ENCODE assay signal across 1 cellular context in the genomic region with DNA sequence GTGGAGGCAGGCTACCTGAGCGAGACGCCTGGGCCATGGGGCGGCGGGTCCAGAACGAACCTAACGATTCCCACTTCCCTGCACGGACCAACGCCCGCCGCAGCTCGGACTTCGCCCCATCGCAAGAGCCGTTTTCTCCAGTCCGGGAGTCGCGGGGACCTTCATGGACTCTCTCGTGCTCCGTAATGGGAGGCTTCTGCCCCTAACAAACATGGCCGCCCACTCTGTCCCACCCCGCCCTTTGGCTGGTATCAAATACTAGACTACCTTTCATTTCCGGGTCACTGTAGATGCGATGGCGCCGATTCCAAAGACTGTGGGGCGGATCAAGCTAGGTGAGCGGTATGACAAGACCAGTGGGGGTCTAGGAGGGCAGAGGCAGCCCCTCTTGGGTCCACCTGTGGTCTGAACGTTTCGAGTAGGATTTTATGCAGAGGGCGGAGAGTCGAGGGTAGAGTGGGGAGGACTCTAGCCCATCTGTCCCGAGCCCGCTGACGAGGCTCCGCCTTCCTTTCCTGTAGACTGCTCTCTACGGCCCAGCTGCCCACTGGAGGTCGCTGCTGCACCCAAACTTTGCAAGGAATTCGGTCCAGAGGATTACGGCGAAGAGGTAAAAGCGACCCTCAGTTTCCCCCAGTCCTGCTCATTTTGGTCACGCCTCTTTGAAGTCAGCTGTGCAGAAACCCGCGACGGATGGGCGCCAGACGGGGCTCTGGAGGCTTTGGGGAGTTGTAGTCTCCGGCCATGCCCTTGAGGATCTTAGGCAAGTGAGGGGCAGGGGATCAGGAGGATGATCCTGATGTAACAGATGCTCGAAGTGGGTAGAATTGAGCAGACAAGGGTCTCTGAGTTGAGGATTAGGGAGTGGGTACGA.
TF ChIP-seq lines count a peak whose summit lies in the region.

A gene with protein sequence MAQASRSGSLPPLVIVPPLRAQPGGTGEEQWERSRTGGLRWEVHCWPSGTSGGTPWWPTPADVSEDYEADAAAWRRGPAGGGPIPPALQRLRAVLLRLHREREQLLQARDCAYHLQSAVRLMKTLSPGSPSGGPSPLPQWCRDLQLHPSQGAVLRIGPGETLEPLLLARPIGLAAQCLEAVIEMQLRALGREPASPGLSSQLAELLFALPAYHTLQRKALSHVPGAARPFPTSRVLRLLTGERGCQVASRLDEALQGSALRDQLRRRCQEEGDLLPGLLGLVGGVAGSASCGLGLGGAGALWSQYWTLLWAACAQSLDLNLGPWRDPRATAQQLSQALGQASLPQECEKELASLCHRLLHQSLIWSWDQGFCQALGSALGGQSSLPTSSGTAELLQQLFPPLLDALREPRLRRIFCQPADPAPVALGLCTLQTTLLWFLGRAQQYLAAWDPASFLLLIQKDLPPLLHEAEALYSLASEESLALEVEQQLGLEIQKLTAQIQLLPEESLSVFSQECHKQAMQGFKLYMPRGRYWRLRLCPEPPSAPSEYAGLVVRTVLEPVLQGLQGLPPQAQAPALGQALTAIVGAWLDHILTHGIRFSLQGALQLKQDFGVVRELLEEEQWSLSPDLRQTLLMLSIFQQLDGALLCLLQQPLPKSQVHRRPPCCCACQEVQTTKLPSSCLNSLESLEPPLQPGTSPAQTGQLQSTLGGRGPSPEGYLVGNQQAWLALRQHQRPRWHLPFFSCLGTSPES (minus strand): TSS at position 198 of the 874 bp plus-strand sequence. CDS start 161 bp downstream, at position 37.
A gene (plus strand): TSS at position 281 of the 874 bp plus-strand sequence. CDS start 15 bp downstream, at position 296.

TF ChIP-seq in K562, 482 proteins besides CTCF, POLR2A, EP300 and RAD21 (continued from another document and continues in another):
- TF ChIP-seq POLR2B (IDR thresholded peaks at IDR 0.05; ENCODE audit: low read depth, partially characterized antibody) (peak; percentile 72), ZFX (CRISPR knock-in tag; IDR thresholded peaks at IDR 0.05) (peak; percentile 82), NBN (IDR thresholded peaks at IDR 0.05; ENCODE audit: low read depth) (peak; percentile 59; the same call in 1 of the 2 replicates), HCFC1 (IDR thresholded peaks at IDR 0.05; ENCODE audit: low read depth, low read length) (peak; percentile 89), POLR2AphosphoS2 (IDR thresholded peaks at IDR 0.05; ENCODE audit: low read length) (peak; percentile 80; the same call in 1 of the 2 replicates), KLF16 (IDR thresholded peaks at IDR 0.05) (peak; percentile 64; the same call in 1 of the 2 replicates), ATF1 (CRISPR knock-in tag; IDR thresholded peaks at IDR 0.05) (no peak), ATF1 (tag; IDR thresholded peaks at IDR 0.05) (peak; percentile 82), HMGN3 (IDR thresholded peaks at IDR 0.05; ENCODE audit: borderline replicate concordance, extremely low read depth, insufficient read length, low read depth, low read length) (peak; percentile 54), TOE1 (IDR thresholded peaks at IDR 0.05; ENCODE audit: borderline replicate concordance) (peak; percentile 83), TOE1 (CRISPR knock-in tag; IDR thresholded peaks at IDR 0.05; ENCODE audit: borderline replicate concordance, low read depth) (no peak)
- TF ChIP-seq, protein P1, sequence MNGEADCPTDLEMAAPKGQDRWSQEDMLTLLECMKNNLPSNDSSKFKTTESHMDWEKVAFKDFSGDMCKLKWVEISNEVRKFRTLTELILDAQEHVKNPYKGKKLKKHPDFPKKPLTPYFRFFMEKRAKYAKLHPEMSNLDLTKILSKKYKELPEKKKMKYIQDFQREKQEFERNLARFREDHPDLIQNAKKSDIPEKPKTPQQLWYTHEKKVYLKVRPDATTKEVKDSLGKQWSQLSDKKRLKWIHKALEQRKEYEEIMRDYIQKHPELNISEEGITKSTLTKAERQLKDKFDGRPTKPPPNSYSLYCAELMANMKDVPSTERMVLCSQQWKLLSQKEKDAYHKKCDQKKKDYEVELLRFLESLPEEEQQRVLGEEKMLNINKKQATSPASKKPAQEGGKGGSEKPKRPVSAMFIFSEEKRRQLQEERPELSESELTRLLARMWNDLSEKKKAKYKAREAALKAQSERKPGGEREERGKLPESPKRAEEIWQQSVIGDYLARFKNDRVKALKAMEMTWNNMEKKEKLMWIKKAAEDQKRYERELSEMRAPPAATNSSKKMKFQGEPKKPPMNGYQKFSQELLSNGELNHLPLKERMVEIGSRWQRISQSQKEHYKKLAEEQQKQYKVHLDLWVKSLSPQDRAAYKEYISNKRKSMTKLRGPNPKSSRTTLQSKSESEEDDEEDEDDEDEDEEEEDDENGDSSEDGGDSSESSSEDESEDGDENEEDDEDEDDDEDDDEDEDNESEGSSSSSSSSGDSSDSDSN (IDR thresholded peaks at IDR 0.05; ENCODE audit: borderline replicate concordance in 1 of 2, low read depth in 2 of 2, low read length in 2 of 2) = peak in 1 of 2 experiments; percentile 45; a peak in 2 of 4 replicates
- TF ChIP-seq, protein P2, sequence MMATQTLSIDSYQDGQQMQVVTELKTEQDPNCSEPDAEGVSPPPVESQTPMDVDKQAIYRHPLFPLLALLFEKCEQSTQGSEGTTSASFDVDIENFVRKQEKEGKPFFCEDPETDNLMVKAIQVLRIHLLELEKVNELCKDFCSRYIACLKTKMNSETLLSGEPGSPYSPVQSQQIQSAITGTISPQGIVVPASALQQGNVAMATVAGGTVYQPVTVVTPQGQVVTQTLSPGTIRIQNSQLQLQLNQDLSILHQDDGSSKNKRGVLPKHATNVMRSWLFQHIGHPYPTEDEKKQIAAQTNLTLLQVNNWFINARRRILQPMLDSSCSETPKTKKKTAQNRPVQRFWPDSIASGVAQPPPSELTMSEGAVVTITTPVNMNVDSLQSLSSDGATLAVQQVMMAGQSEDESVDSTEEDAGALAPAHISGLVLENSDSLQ (IDR thresholded peaks at IDR 0.05) = peak; percentile 40
- TF ChIP-seq, protein P3, sequence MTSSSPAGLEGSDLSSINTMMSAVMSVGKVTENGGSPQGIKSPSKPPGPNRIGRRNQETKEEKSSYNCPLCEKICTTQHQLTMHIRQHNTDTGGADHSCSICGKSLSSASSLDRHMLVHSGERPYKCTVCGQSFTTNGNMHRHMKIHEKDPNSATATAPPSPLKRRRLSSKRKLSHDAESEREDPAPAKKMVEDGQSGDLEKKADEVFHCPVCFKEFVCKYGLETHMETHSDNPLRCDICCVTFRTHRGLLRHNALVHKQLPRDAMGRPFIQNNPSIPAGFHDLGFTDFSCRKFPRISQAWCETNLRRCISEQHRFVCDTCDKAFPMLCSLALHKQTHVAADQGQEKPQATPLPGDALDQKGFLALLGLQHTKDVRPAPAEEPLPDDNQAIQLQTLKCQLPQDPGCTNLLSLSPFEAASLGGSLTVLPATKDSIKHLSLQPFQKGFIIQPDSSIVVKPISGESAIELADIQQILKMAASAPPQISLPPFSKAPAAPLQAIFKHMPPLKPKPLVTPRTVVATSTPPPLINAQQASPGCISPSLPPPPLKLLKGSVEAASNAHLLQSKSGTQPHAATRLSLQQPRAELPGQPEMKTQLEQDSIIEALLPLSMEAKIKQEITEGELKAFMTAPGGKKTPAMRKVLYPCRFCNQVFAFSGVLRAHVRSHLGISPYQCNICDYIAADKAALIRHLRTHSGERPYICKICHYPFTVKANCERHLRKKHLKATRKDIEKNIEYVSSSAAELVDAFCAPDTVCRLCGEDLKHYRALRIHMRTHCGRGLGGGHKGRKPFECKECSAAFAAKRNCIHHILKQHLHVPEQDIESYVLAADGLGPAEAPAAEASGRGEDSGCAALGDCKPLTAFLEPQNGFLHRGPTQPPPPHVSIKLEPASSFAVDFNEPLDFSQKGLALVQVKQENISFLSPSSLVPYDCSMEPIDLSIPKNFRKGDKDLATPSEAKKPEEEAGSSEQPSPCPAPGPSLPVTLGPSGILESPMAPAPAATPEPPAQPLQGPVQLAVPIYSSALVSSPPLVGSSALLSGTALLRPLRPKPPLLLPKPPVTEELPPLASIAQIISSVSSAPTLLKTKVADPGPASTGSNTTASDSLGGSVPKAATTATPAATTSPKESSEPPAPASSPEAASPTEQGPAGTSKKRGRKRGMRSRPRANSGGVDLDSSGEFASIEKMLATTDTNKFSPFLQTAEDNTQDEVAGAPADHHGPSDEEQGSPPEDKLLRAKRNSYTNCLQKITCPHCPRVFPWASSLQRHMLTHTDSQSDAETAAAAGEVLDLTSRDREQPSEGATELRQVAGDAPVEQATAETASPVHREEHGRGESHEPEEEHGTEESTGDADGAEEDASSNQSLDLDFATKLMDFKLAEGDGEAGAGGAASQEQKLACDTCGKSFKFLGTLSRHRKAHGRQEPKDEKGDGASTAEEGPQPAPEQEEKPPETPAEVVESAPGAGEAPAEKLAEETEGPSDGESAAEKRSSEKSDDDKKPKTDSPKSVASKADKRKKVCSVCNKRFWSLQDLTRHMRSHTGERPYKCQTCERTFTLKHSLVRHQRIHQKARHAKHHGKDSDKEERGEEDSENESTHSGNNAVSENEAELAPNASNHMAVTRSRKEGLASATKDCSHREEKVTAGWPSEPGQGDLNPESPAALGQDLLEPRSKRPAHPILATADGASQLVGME (CRISPR knock-in tag; IDR thresholded peaks at IDR 0.05) = no peak
- TF ChIP-seq, protein P4, sequence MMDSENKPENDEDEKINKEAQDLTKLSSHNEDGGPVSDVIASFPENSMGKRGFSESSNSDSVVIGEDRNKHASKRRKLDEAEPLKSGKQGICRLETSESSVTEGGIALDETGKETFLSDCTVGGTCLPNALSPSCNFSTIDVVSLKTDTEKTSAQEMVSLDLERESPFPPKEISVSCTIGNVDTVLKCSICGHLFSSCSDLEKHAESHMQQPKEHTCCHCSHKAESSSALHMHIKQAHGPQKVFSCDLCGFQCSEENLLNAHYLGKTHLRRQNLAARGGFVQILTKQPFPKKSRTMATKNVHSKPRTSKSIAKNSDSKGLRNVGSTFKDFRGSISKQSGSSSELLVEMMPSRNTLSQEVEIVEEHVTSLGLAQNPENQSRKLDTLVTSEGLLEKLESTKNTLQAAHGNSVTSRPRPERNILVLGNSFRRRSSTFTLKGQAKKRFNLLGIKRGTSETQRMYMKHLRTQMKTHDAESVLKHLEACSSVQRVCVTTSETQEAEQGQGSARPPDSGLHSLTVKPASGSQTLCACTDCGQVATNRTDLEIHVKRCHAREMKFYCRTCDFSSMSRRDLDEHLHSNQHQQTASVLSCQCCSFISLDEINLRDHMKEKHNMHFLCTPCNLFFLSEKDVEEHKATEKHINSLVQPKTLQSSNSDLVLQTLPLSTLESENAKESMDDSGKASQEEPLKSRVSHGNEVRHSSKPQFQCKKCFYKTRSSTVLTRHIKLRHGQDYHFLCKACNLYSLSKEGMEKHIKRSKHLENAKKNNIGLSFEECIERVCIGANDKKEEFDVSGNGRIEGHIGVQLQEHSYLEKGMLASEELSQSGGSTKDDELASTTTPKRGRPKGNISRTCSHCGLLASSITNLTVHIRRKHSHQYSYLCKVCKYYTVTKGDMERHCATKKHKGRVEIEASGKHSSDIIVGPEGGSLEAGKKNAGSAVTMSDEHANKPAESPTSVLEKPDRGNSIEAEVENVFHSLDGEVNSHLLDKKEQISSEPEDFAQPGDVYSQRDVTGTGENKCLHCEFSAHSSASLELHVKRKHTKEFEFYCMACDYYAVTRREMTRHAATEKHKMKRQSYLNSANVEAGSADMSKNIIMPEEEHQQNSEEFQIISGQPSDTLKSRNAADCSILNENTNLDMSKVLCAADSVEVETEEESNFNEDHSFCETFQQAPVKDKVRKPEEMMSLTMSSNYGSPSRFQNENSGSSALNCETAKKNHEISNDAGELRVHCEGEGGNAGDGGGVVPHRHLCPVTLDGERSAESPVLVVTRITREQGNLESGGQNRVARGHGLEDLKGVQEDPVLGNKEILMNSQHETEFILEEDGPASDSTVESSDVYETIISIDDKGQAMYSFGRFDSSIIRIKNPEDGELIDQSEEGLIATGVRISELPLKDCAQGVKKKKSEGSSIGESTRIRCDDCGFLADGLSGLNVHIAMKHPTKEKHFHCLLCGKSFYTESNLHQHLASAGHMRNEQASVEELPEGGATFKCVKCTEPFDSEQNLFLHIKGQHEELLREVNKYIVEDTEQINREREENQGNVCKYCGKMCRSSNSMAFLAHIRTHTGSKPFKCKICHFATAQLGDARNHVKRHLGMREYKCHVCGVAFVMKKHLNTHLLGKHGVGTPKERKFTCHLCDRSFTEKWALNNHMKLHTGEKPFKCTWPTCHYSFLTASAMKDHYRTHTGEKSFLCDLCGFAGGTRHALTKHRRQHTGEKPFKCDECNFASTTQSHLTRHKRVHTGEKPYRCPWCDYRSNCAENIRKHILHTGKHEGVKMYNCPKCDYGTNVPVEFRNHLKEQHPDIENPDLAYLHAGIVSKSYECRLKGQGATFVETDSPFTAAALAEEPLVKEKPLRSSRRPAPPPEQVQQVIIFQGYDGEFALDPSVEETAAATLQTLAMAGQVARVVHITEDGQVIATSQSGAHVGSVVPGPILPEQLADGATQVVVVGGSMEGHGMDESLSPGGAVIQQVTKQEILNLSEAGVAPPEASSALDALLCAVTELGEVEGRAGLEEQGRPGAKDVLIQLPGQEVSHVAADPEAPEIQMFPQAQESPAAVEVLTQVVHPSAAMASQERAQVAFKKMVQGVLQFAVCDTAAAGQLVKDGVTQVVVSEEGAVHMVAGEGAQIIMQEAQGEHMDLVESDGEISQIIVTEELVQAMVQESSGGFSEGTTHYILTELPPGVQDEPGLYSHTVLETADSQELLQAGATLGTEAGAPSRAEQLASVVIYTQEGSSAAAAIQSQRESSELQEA (IDR thresholded peaks at IDR 0.05; ENCODE audit: low read depth) = peak; percentile 97
